Comparison of ENCODE assay signal across 8 cellular contexts in the genomic region with DNA sequence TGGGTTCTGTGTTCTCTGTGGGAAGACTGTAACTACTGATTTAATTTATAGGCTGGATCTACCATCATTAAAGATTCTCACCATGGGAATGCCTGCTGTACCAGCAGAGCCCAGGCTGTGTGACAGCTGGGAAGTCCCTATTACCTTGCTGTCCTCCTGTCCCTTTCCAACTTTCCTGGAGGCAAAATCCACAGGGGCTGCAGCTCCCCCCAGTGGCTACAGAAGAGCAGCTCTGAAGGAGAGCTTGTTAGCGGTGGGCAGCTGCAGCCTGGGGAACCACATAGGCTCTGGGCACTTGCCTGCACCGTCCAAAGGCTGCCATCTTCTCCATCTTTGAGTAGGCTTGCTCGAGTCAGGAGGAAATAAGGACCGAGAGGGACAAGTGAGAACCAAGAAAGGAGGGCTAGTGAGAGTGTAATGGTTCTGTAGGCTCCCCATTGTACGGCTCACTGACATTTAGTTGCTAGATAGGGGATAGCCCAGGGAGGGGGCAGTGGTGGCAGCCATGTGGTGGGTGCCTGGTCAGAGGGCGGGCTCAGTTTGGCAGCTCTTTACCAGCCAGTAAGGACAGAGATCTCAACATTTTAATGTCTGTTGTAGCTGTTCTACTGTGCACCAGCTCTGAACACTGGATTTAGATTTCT.
DNase-seq lines count a peak whose midpoint lies in the region; ATAC-seq and TF ChIP-seq lines count a peak whose summit lies in the region.

No MANE protein-coding gene starts in this region.

- H3K27me3 Mint-ChIP-seq in T-helper 17 cell: peaks cover 36% of the 10 kb centered on the region

- no peak overlapping the region for H3K4me3 ChIP-seq in AG09309 (ENCODE audit: control insufficient read depth, low read depth, low read length)

- H3K36me3 Mint-ChIP-seq in T-helper 17 cell (ENCODE audit: low read depth): no peaks in the 10 kb centered on the region

- peaks cover 2% of the 10 kb centered on the region for H3K4me1 Mint-ChIP-seq in T-helper 17 cell

- no peaks in the 10 kb centered on the region for H3K9me3 ChIP-seq in T-helper 17 cell (ENCODE audit: control insufficient read depth, low read length, poor library complexity, severe bottlenecking)

- ATAC-seq in GM18519 (IDR thresholded peaks at IDR 0.05; ENCODE audit: low FRiP score, unreplicated experiment) (peak; percentile 61), HG03108 (IDR thresholded peaks at IDR 0.05; ENCODE audit: unreplicated experiment) (peak; percentile 96), left cardiac atrium (peak; percentile 91 to 96), T-helper 17 cell (no peak)

- TF ChIP-seq CTCF in AG09309 (IDR thresholded peaks at IDR 0.05; ENCODE audit: control insufficient read depth, insufficient read depth, low read depth, low read length, missing control alignments): peak; percentile 96

- peak; percentile 21 for DNase-seq in AG09309 (ENCODE audit: low read depth)
- peak; percentile 49 for DNase-seq in NCI-H226
- DNase-seq in amniotic stem cell (lab: John Stamatoyannopoulos, UW): peak; percentile 20
- DNase-seq in left cardiac atrium: peak; percentile 75
- DNase-seq in retina: peak; percentile 71
- no peak for DNase-seq in T-helper 17 cell

- no peak overlapping the region for H3K27ac Mint-ChIP-seq in T-helper 17 cell

- H3K4me3 Mint-ChIP-seq in T-helper 17 cell: no peak overlapping the region

- intact Hi-C loops in left cardiac atrium (cut with DNase I): loop anchor here in 1 of 2 donors (5.0 kb wide), 2 partner anchors 164 to 224 kb away; no protein-coding TSS in a partner anchor

Comparison
In these comparisons a context has a peak if more than half of its experiments do, and no peak if none do; other contexts are left out.
1. DNase-seq: peak in AG09309 (single experiment), NCI-H226 (single experiment), amniotic stem cell (single experiment), left cardiac atrium (single experiment) and retina (single experiment); none in T-helper 17 cell (0 of 3).